ENCODE assay signal across 30 cellular contexts in the genomic region with DNA sequence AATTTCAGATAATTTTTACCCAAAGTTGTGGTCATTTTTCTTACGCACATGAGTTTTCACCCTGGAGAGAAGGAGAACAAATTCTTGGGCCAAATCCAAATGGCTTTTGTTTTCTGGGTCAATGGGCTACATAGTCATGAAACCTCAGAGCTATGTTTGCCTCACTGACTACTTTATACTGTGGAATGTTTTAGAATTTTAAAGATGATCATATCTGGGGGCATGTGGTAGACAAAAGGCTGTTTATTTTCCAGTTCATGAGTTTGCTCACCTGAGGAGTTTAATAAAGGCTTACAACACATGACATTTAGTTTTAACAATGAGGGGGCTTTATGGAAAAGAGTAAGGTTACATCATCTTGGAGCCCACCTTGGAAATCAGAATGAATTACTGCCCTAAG.
"Had no signal": no experiment of that assay in that cellular context is flagged by ENCODE, and none has a peak within 500 bp of the region (broad histone marks: within the 10 kb centered on the region; RNA-seq: fewer than 3 reads in every experiment).

No MANE protein-coding gene starts in this region.

- ATAC-seq: activated CD8-positive, alpha-beta T cell treated with anti-CD3 and anti-CD28 coated beads for 36 hours; activated naive CD4-positive, alpha-beta T cell treated with anti-CD3 and anti-CD28 coated beads, Interleukin-2, amount 50 U/mL, for 72 hours; activated T-cell treated with anti-CD3 and anti-CD28 coated beads, Interleukin-2, amount 50 U/mL, for 4 hours; activated T-cell treated with anti-CD3 and anti-CD28 coated beads, Interleukin-2, amount 50 U/mL, for 72 hours; activated T-helper 17 cell treated with anti-CD3 and anti-CD28 coated beads, Interleukin-2, amount 50 U/mL, for 72 hours; body of pancreas had no signal

- DNase-seq: activated B cell treated with CpG ODN at 0.5 μM for 24 hours; activated CD4-positive, alpha-beta memory T cell treated with anti-CD3 and anti-CD28 coated beads for 36 hours; activated CD4-positive, alpha-beta T cell treated with anti-CD3 and anti-CD28 coated beads for 4 hours; activated CD4-positive, alpha-beta T cell treated with anti-CD3 and anti-CD28 coated beads, Interleukin-2, amount 10 ng/mL, durations not matched to agents 24 days and 14 days; activated CD4-positive, alpha-beta T cell treated with anti-CD3 and anti-CD28 coated beads, Interleukin-2, amount 50 U/mL, for 1 hour; activated CD4-positive, alpha-beta T cell treated with anti-CD3 and anti-CD28 coated beads, Interleukin-2, amount 50 U/mL, for 4 hours; activated CD4-positive, CD25-positive, alpha-beta regulatory T cell treated with anti-CD3 and anti-CD28 coated beads, Interleukin-2, amount 50 U/mL, for 72 hours; activated CD8-positive, alpha-beta memory T cell treated with anti-CD3 and anti-CD28 coated beads, Interleukin-2, amount 50 U/mL, for 4 hours; activated CD8-positive, alpha-beta T cell treated with anti-CD3 and anti-CD28 coated beads for 36 hours; activated effector memory CD4-positive, alpha-beta T cell treated with anti-CD3 and anti-CD28 coated beads, Interleukin-2, amount 50 U/mL, for 16 hours; activated gamma-delta T cell treated with Interleukin-2 at 50 U/mL for 16 hours; activated naive CD4-positive, alpha-beta T cell; activated naive CD4-positive, alpha-beta T cell treated with anti-CD3 and anti-CD28 coated beads for 36 hours; activated naive CD4-positive, alpha-beta T cell treated with anti-CD3 and anti-CD28 coated beads, Interleukin-2, amount 50 U/mL, for 16 hours; activated naive CD8-positive, alpha-beta T cell treated with anti-CD3 and anti-CD28 coated beads for 36 hours; activated T-cell treated with anti-CD3 and anti-CD28 coated beads for 4 hours; activated T-cell treated with anti-CD3 and anti-CD28 coated beads, Interleukin-2, amount 50 U/mL, for 1 hour; activated T-cell treated with anti-CD3 and anti-CD28 coated beads, Interleukin-2, amount 50 U/mL, for 4 hours; activated T-cell treated with anti-CD3 and anti-CD28 coated beads, Interleukin-2, amount 50 U/mL, for 72 hours; adrenal gland; amniotic stem cell; aorta; body of pancreas; brain microvascular endothelial cell; central memory CD4-positive, alpha-beta T cell; T-helper 1 cell; T-helper 2 cell; T-helper 9 cell had no signal
